ENCODE assay signal across 28 cellular contexts in genomic region chr19:56980864-56981263, GRCh38.
"Had no signal": no experiment of that assay in that cellular context is flagged by ENCODE, and none has a peak within 500 bp of the region (broad histone marks: within the 10 kb centered on the region; RNA-seq: fewer than 3 reads in every experiment).

No MANE protein-coding gene starts in this region.

- H3K27ac ChIP-seq: PC-9, RWPE1 had no signal

- ATAC-seq: activated naive CD4-positive, alpha-beta T cell treated with anti-CD3 and anti-CD28 coated beads, Interleukin-2, amount 50 U/mL, for 72 hours; activated T-cell treated with anti-CD3 and anti-CD28 coated beads, Interleukin-2, amount 50 U/mL, for 4 hours; K562; Right ventricle myocardium inferior had no signal

- H3K27me3 Mint-ChIP-seq: activated CD4-positive, alpha-beta memory T cell treated with anti-CD3 and anti-CD28 coated beads for 36 hours; brain had no signal

- DNase-seq: activated CD4-positive, alpha-beta memory T cell treated with anti-CD3 and anti-CD28 coated beads for 36 hours; activated CD4-positive, alpha-beta T cell treated with anti-CD3 and anti-CD28 coated beads, Interleukin-2, amount 50 U/mL, for 1 hour; activated CD8-positive, alpha-beta memory T cell treated with anti-CD3 and anti-CD28 coated beads, Interleukin-2, amount 50 U/mL, for 4 hours; activated gamma-delta T cell treated with Interleukin-2 at 50 U/mL for 16 hours; activated naive CD4-positive, alpha-beta T cell treated with anti-CD3 and anti-CD28 coated beads for 36 hours; activated T-cell treated with anti-CD3 and anti-CD28 coated beads for 4 hours; activated T-cell treated with anti-CD3 and anti-CD28 coated beads, Interleukin-2, amount 50 U/mL, for 4 hours; central memory CD4-positive, alpha-beta T cell; NCI-H1092 treated with DMSO at 0.1 percent for 48 hours; NCI-H1417; NCI-H146; NCI-H187; NCI-H2029 treated with DMSO at 0.1 percent for 48 hours; NCI-H2107; NCI-H2171; NCI-H510A; NCI-H526; NCI-H748 treated with DMSO at 0.1 percent for 48 hours; NK-92 treated with Interleukin-12 subunit alpha and Interleukin-12 subunit beta, amount 100 ng/mL, for 24 hours; PC-9; SIG-M5; T1000 had no signal

- H3K4me3 Mint-ChIP-seq: activated CD4-positive, alpha-beta memory T cell treated with anti-CD3 and anti-CD28 coated beads for 36 hours; activated naive CD4-positive, alpha-beta T cell treated with anti-CD3 and anti-CD28 coated beads for 36 hours; activated T-cell treated with anti-CD3 and anti-CD28 coated beads, Interleukin-2, amount 50 U/mL, for 4 hours; activated T-helper 1 cell treated with anti-CD3 and anti-CD28 coated beads, Interleukin-12 subunit alpha, Interleukin-12 subunit beta, Interleukin-2, Interleukin-4 antibody, amounts not matched to agents 30 ng/mL and 10 ng/mL and 1 ng/mL, durations not matched to agents 14 hours and 24 hours and 36 hours; brain had no signal

- H3K4me3 ChIP-seq: K562, PC-9 had no signal

- H3K27ac Mint-ChIP-seq: activated CD4-positive, alpha-beta memory T cell treated with anti-CD3 and anti-CD28 coated beads for 36 hours; activated naive CD4-positive, alpha-beta T cell treated with anti-CD3 and anti-CD28 coated beads for 36 hours; activated naive CD4-positive, alpha-beta T cell treated with anti-CD3 and anti-CD28 coated beads, Interleukin-2, amount 50 U/mL, for 72 hours; activated T-helper 1 cell treated with anti-CD3 and anti-CD28 coated beads, Interleukin-12 subunit alpha, Interleukin-12 subunit beta, Interleukin-2, Interleukin-4 antibody, amounts not matched to agents 30 ng/mL and 10 ng/mL and 1 ng/mL, durations not matched to agents 14 hours and 24 hours and 36 hours had no signal

- H3K36me3 Mint-ChIP-seq: brain had no signal
